In the genomic region with DNA sequence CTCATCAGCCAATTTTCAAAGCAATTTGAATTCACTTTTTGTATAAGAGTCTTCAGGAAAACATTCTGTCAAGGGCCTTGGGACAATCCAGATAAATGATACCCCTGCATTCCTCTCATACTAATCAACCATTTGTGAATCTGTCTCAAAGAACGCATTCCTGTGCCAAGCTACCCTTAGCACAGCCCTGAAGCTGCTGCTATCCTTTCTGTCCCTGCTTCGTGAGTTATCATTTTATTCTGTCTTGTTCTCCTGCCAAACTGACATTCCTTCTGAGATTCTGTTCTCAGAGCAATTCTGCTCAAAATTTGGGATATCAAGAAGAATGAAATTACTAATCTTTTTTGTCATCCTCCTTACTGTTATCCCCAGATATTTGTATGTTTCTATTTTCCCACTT, we compare ENCODE assay signal across 1 cellular context.
TF ChIP-seq lines count a peak whose summit lies in the region.

No MANE protein-coding gene starts in this region.

TF ChIP-seq in SK-N-SH, 30 proteins besides CTCF, POLR2A, EP300 and RAD21 (continued from another document):
- TF ChIP-seq, protein P1, sequence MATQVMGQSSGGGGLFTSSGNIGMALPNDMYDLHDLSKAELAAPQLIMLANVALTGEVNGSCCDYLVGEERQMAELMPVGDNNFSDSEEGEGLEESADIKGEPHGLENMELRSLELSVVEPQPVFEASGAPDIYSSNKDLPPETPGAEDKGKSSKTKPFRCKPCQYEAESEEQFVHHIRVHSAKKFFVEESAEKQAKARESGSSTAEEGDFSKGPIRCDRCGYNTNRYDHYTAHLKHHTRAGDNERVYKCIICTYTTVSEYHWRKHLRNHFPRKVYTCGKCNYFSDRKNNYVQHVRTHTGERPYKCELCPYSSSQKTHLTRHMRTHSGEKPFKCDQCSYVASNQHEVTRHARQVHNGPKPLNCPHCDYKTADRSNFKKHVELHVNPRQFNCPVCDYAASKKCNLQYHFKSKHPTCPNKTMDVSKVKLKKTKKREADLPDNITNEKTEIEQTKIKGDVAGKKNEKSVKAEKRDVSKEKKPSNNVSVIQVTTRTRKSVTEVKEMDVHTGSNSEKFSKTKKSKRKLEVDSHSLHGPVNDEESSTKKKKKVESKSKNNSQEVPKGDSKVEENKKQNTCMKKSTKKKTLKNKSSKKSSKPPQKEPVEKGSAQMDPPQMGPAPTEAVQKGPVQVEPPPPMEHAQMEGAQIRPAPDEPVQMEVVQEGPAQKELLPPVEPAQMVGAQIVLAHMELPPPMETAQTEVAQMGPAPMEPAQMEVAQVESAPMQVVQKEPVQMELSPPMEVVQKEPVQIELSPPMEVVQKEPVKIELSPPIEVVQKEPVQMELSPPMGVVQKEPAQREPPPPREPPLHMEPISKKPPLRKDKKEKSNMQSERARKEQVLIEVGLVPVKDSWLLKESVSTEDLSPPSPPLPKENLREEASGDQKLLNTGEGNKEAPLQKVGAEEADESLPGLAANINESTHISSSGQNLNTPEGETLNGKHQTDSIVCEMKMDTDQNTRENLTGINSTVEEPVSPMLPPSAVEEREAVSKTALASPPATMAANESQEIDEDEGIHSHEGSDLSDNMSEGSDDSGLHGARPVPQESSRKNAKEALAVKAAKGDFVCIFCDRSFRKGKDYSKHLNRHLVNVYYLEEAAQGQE (IDR thresholded peaks at IDR 0.05; ENCODE audit: low read depth, low read length): no peak
- TF ChIP-seq, protein P2, sequence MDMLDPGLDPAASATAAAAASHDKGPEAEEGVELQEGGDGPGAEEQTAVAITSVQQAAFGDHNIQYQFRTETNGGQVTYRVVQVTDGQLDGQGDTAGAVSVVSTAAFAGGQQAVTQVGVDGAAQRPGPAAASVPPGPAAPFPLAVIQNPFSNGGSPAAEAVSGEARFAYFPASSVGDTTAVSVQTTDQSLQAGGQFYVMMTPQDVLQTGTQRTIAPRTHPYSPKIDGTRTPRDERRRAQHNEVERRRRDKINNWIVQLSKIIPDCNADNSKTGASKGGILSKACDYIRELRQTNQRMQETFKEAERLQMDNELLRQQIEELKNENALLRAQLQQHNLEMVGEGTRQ (IDR thresholded peaks at IDR 0.05; ENCODE audit: borderline replicate concordance, low read depth, low read length): no peak
- TF ChIP-seq, protein P3, sequence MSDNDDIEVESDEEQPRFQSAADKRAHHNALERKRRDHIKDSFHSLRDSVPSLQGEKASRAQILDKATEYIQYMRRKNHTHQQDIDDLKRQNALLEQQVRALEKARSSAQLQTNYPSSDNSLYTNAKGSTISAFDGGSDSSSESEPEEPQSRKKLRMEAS (IDR thresholded peaks at IDR 0.05; ENCODE audit: low read depth): no peak
- TF ChIP-seq FOSL2 (IDR thresholded peaks at IDR 0.05; ENCODE audit: borderline replicate concordance, low read depth) (peak; percentile 63; the same call in 1 of the 2 replicates), TEAD4 (IDR thresholded peaks at IDR 0.05; ENCODE audit: borderline replicate concordance, insufficient read depth) (peak; percentile 64; the same call in 1 of the 2 replicates), NFIC (IDR thresholded peaks at IDR 0.05; ENCODE audit: borderline replicate concordance) (peak; percentile 89), FOXM1 (IDR thresholded peaks at IDR 0.05; ENCODE audit: low read depth) (no peak), FOXJ3 (CRISPR knock-in tag; IDR thresholded peaks at IDR 0.05) (no peak), JUND (IDR thresholded peaks at IDR 0.05) (peak; percentile 48), RCOR1 (IDR thresholded peaks at IDR 0.05; ENCODE audit: low read length) (no peak)
- TF ChIP-seq, protein P4, sequence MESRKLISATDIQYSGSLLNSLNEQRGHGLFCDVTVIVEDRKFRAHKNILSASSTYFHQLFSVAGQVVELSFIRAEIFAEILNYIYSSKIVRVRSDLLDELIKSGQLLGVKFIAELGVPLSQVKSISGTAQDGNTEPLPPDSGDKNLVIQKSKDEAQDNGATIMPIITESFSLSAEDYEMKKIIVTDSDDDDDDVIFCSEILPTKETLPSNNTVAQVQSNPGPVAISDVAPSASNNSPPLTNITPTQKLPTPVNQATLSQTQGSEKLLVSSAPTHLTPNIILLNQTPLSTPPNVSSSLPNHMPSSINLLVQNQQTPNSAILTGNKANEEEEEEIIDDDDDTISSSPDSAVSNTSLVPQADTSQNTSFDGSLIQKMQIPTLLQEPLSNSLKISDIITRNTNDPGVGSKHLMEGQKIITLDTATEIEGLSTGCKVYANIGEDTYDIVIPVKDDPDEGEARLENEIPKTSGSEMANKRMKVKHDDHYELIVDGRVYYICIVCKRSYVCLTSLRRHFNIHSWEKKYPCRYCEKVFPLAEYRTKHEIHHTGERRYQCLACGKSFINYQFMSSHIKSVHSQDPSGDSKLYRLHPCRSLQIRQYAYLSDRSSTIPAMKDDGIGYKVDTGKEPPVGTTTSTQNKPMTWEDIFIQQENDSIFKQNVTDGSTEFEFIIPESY (IDR thresholded peaks at IDR 0.05; ENCODE audit: borderline replicate concordance, low read depth): no peak
